Comparison of ENCODE assay signal across 17 cellular contexts in the genomic region with DNA sequence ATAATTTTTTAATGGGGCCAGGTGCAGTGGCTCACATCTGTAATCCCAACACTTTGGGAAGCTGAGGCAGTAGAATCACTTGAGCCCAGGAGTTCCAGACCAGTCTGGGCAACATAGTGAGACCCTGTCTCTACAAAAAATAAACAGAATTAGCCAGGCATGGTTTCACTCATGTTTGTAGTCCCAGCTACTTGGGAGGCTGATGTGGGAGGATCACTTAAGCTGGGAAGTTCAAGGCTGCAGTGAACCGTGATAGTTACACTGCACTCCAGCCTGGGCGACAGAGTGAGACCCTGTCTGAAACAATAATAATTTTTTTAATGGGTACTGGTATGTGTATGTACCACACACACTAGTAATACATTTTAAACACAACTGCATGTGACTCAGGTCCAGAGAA. TPM values are rescaled to one million over a fixed set of nuclear protein-coding genes. Genes with fewer than 3 reads are reported as not detected.
DNase-seq lines count a peak whose midpoint lies in the region; ATAC-seq and TF ChIP-seq lines count a peak whose summit lies in the region.
"Had no signal": no experiment of that assay in that cellular context is flagged by ENCODE, and none has a peak within 500 bp of the region (broad histone marks: within the 10 kb centered on the region; RNA-seq: fewer than 3 reads in every experiment).

No MANE protein-coding gene starts in this region.

- H3K79me2 ChIP-seq in OCI-LY7 (ENCODE audit: insufficient read depth, low read depth, low read length), result peaks cover 85% of the 10 kb centered on the region

- peak overlapping the region; percentile 88 for H3K4me2 ChIP-seq in OCI-LY7 (ENCODE audit: low read length)

- no peak for TF ChIP-seq EP300 in upper lobe of left lung (IDR thresholded peaks at IDR 0.05)

- DNase-seq in MCF 10A (ENCODE audit: unreplicated experiment) (no peak), breast epithelium (ENCODE audit: low spot score in 2 of 2) (no peak), OCI-LY7 (ENCODE audit: low spot score) (no peak), endodermal cell (no peak), testis (peak; percentile 34), mucosa of gallbladder (ENCODE audit: low spot score) (no peak), SKM-1 treated with dmso at 0.1 percent for 144 hours (lab: John Stamatoyannopoulos, UW; ENCODE audit: unreplicated experiment) (no peak), upper lobe of left lung (no peak)
- DNase-seq: activated CD4-positive, alpha-beta memory T cell treated with anti-CD3 and anti-CD28 coated beads for 36 hours; activated effector memory CD4-positive, alpha-beta T cell treated with anti-CD3 and anti-CD28 coated beads, Interleukin-2, amount 50 U/mL, for 16 hours; anterior cingulate cortex; GF-D8; hippocampal formation; NCI-H1048; NCI-H2081; occipital lobe had no signal

- H3K36me3 ChIP-seq in breast epithelium (no peaks in the 10 kb centered on the region), OCI-LY7 (ENCODE audit: insufficient read depth, low read length) (peaks cover 63% of the 10 kb centered on the region), endodermal cell (ENCODE audit: control insufficient read depth, insufficient read depth, low read length) (peaks cover 48% of the 10 kb centered on the region), testis (ENCODE audit: low read depth, missing control alignments) (no peaks in the 10 kb centered on the region), upper lobe of left lung (peaks cover 0 to 3% (median 0%) of the 10 kb centered on the region in 4 donors)

- peaks cover 0 to 14% of the 10 kb centered on the region in 2 donors for H3K4me1 ChIP-seq in breast epithelium
- peaks cover 27% of the 10 kb centered on the region for H3K4me1 ChIP-seq in OCI-LY7 (ENCODE audit: insufficient read depth, low read length, poor library complexity, severe bottlenecking)
- H3K4me1 ChIP-seq in endodermal cell (ENCODE audit: control insufficient read depth, insufficient read depth, low read length), result no peaks in the 10 kb centered on the region
- peaks cover 20% of the 10 kb centered on the region for H3K4me1 ChIP-seq in testis
- peaks cover 26 to 32% (median 29%) of the 10 kb centered on the region in 4 donors for H3K4me1 ChIP-seq in upper lobe of left lung

- H3K4me1 Mint-ChIP-seq in MCF 10A (ENCODE audit: insufficient read depth, unreplicated experiment), result peaks cover 10% of the 10 kb centered on the region
- peaks cover 29% of the 10 kb centered on the region for H3K4me1 Mint-ChIP-seq in endodermal cell

- H3K27me3 ChIP-seq in breast epithelium (no peaks in the 10 kb centered on the region), endodermal cell (ENCODE audit: control insufficient read depth, insufficient read depth, low read length, poor library complexity, severe bottlenecking) (no peaks in the 10 kb centered on the region), testis (no peaks in the 10 kb centered on the region), upper lobe of left lung (no peaks in the 10 kb centered on the region)

- intact Hi-C loops in MCF 10A (cut with micrococcal nuclease) (no loop called here), breast epithelium (cut with DNase I; ENCODE audit: low total_unique reads) (no loop called here), OCI-LY7 (cut with micrococcal nuclease; ENCODE audit: unreplicated experiment) (no loop called here), testis (cut with DNase I; ENCODE audit: low total_unique reads) (no loop called here)

- H3K27me3 Mint-ChIP-seq in MCF 10A (ENCODE audit: insufficient read depth, unreplicated experiment), result no peaks in the 10 kb centered on the region
- H3K27me3 Mint-ChIP-seq in endodermal cell (ENCODE audit: insufficient read depth), result no peaks in the 10 kb centered on the region
- H3K27me3 Mint-ChIP-seq: activated CD4-positive, alpha-beta memory T cell treated with anti-CD3 and anti-CD28 coated beads for 36 hours had no signal

- H3K9ac ChIP-seq in endodermal cell (ENCODE audit: extremely low read depth, low read length, poor library complexity, severe bottlenecking), result no peak overlapping the region

- BruUV-seq in MCF 10A (replicated peaks; lab: Mats Ljungman, UMichigan) (no TSS peak), OCI-LY7 (replicated peaks; lab: Mats Ljungman, UMichigan) (no TSS peak)

- H3K27ac ChIP-seq in breast epithelium, result no peak overlapping the region
- H3K27ac ChIP-seq in OCI-LY7 (ENCODE audit: low read depth, low read length, poor library complexity, severe bottlenecking), result no peak overlapping the region
- no peak overlapping the region for H3K27ac ChIP-seq in endodermal cell (ENCODE audit: low read depth, low read length)
- H3K27ac ChIP-seq in testis, result no peak overlapping the region
- H3K27ac ChIP-seq in upper lobe of left lung, result no peak overlapping the region

- WGBS in endodermal cell (ENCODE audit: insufficient coverage in 1 of 2, insufficient read length in 1 of 2), 2 experiments, result 97 to 100% methylated on average over 1 to 2 of the region's 2 CpGs
- 36 to 58% methylated on average over 2 of the region's 2 CpGs for WGBS in testis, 2 donors
- WGBS in upper lobe of left lung, 2 donors, result 81 to 98% methylated on average over 2 of the region's 2 CpGs

- peak overlapping the region; percentile 99 for H3K4me3 Mint-ChIP-seq in MCF 10A (ENCODE audit: unreplicated experiment)
- H3K4me3 Mint-ChIP-seq in endodermal cell, result peak overlapping the region; percentile 99

- POLR2A ChIA-PET in MCF 10A (lab: Yijun Ruan, JAX) (interaction anchor here (1.2 kb wide), 2 partner anchors 8 to 338 kb away, joined by 3 to 5 read pairs; no protein-coding TSS in a partner anchor), OCI-LY7 (lab: Charles Lee) (interaction anchor here (0.7 to 1.8 kb wide), 4 partner anchors 9 to 39 kb away, joined by 3 to 9 read pairs (median 4); no protein-coding TSS in a partner anchor)

- H3K9me3 ChIP-seq in breast epithelium, result no peaks in the 10 kb centered on the region
- 0 out of 2 replicates have a peak, but pooled peaks cover 3% of the 10 kb centered on the region for H3K9me3 ChIP-seq in OCI-LY7 (ENCODE audit: low read length)
- no peaks in the 10 kb centered on the region for H3K9me3 ChIP-seq in endodermal cell (ENCODE audit: control insufficient read depth, low read length)
- no peaks in the 10 kb centered on the region for H3K9me3 ChIP-seq in testis
- no peaks in the 10 kb centered on the region for H3K9me3 ChIP-seq in upper lobe of left lung

- H3K36me3 Mint-ChIP-seq in MCF 10A (ENCODE audit: insufficient read depth, unreplicated experiment), result peaks cover 25% of the 10 kb centered on the region
- H3K36me3 Mint-ChIP-seq in endodermal cell (ENCODE audit: low read depth), result peaks cover 25% of the 10 kb centered on the region

- ATAC-seq in upper lobe of left lung (ENCODE audit: low FRiP score in 2 of 2), result no peak
- ATAC-seq: Panc1 had no signal

- H3K9me3 Mint-ChIP-seq in MCF 10A (ENCODE audit: unreplicated experiment), result no peaks in the 10 kb centered on the region
- H3K9me3 Mint-ChIP-seq in endodermal cell, result no peaks in the 10 kb centered on the region
- H3K9me3 Mint-ChIP-seq: activated CD4-positive, alpha-beta memory T cell treated with anti-CD3 and anti-CD28 coated beads for 36 hours had no signal

- TF ChIP-seq POLR2A in breast epithelium (IDR thresholded peaks at IDR 0.05) (no peak), testis (IDR thresholded peaks at IDR 0.05) (no peak), upper lobe of left lung (IDR thresholded peaks at IDR 0.05) (no peak)

- H3K27ac Mint-ChIP-seq in MCF 10A (ENCODE audit: low read depth, unreplicated experiment) (peak overlapping the region; percentile 59), endodermal cell (no peak overlapping the region)
- H3K27ac Mint-ChIP-seq: activated CD4-positive, alpha-beta memory T cell treated with anti-CD3 and anti-CD28 coated beads for 36 hours had no signal

- no peak overlapping the region for H3K4me3 ChIP-seq in breast epithelium
- H3K4me3 ChIP-seq in OCI-LY7 (ENCODE audit: low read depth, low read length, poor library complexity, severe bottlenecking), result peak overlapping the region; percentile 76
- peak overlapping the region; percentile 97 for H3K4me3 ChIP-seq in endodermal cell (ENCODE audit: low read length)
- H3K4me3 ChIP-seq in testis, result no peak overlapping the region
- no peak overlapping the region for H3K4me3 ChIP-seq in upper lobe of left lung

- peaks cover 57% of the 10 kb centered on the region for H4K20me1 ChIP-seq in OCI-LY7 (ENCODE audit: insufficient read depth, low read length)

- no peaks in the 10 kb centered on the region for H3K9me2 ChIP-seq in OCI-LY7 (ENCODE audit: insufficient read depth, low read length)

- no peak overlapping the region for H2AFZ ChIP-seq in OCI-LY7 (ENCODE audit: low read length)

- TF ChIP-seq CTCF in MCF 10A (IDR thresholded peaks at IDR 0.05; ENCODE audit: unreplicated experiment), result no peak
- no peak for TF ChIP-seq CTCF in breast epithelium (IDR thresholded peaks at IDR 0.05)
- TF ChIP-seq CTCF in OCI-LY7 (conservative IDR thresholded peaks at IDR 0.05; ENCODE audit: low read length), result no peak
- no peak for TF ChIP-seq CTCF in endodermal cell (conservative IDR thresholded peaks at IDR 0.05)
- TF ChIP-seq CTCF in testis (IDR thresholded peaks at IDR 0.05), result no peak
- TF ChIP-seq CTCF in upper lobe of left lung (IDR thresholded peaks at IDR 0.05), result no peak

- CTCF ChIA-PET in MCF 10A (lab: Yijun Ruan, JAX) (interaction anchor here (0.5 to 1.0 kb wide), 5 partner anchors 162 to 1035 kb away, joined by 3 to 5 read pairs (median 3); no protein-coding TSS in a partner anchor), OCI-LY7 (lab: Charles Lee; ENCODE audit: unreplicated experiment) (interaction anchor here (1.2 kb wide), 1 partner anchor 9 kb away, joined by 3 read pairs; no protein-coding TSS in a partner anchor)

RNA-seq across cellular contexts. Expression of a gene that starts 2.4 kb away (rescaled TPM):
- total RNA-seq in MCF 10A (2022) (18.9 and 23.7 TPM in 2 replicates), breast epithelium (10 to 100 TPM; 16.6 to 28.4 (median 25.9) TPM), OCI-LY7 (2022) (58.3 and 61.8 TPM in 2 replicates), endodermal cell (10 to 100 TPM; 45.7 to 55.2 TPM), testis (10 to 100 TPM; 42.0 TPM), mucosa of gallbladder (11.4 TPM), upper lobe of left lung (10 to 100 TPM in 5 of 6 donors, 1 to 10 TPM in 1; 7.5 to 27.4 (median 20.0) TPM)
- total RNA-seq in OCI-LY7 (2014; rRNA removed; shearing (Covaris generic)), result 34.6 and 38.3 TPM in 2 replicates
- 87.7 TPM for polyA plus RNA-seq in endodermal cell (2013, experiment 1 of 2)
- polyA plus RNA-seq in endodermal cell (2013, experiment 2 of 2), result 84.6 TPM
- polyA plus RNA-seq in testis (ENCODE audit: insufficient read depth, low read depth, low replicate concordance), result 27.8 TPM

RNA-seq across cellular contexts. Expression of a gene that starts 3.5 kb away (rescaled TPM):
- total RNA-seq in MCF 10A (2022) (140 and 147 TPM in 2 replicates), breast epithelium (100 to 1,000 TPM in 2 of 3 donors, 10 to 100 TPM in 1; 81.8 to 131 (median 107) TPM), OCI-LY7 (2022) (175 and 177 TPM in 2 replicates), endodermal cell (100 to 1,000 TPM; 190 to 222 TPM), testis (100 to 1,000 TPM; 107 to 116 TPM), mucosa of gallbladder (59.2 TPM), upper lobe of left lung (100 to 1,000 TPM in 2 of 6 donors, 10 to 100 TPM in 4; 43.2 to 199 (median 74.8) TPM)
- total RNA-seq in OCI-LY7 (2014; rRNA removed; shearing (Covaris generic)), result 156 and 198 TPM in 2 replicates
- polyA plus RNA-seq in endodermal cell (2013, experiment 1 of 2), result 157 TPM
- 163 TPM for polyA plus RNA-seq in endodermal cell (2013, experiment 2 of 2)
- 33.1 TPM for polyA plus RNA-seq in testis (ENCODE audit: insufficient read depth, low read depth, low replicate concordance)

Comparison
In these comparisons a context has a peak if more than half of its experiments do, and no peak if none do; other contexts are left out.
1. H3K4me3 ChIP-seq: peak in OCI-LY7 (single experiment) and endodermal cell (single experiment); none in breast epithelium (0 of 3), testis (0 of 2) and upper lobe of left lung (0 of 4).